Comparison of ENCODE assay signal across 27 cellular contexts in genomic region chr13:59099182-59099950, GRCh38.
A peak's percentile ranks its signal among the peaks of the same experiment; 100 is the strongest.
DNase-seq lines count a peak whose midpoint lies in the region; ATAC-seq, FAIRE-seq and TF ChIP-seq lines count a peak whose summit lies in the region.
"Had no signal": no experiment of that assay in that cellular context is flagged by ENCODE, and none has a peak within 500 bp of the region (broad histone marks: within the 10 kb centered on the region; RNA-seq: fewer than 3 reads in every experiment).

No MANE protein-coding gene starts in this region.

- no peaks in the 10 kb centered on the region for H3K23me2 ChIP-seq in H1 (ENCODE audit: low read depth, low read length)

- H3K27ac ChIP-seq in H1 (ENCODE audit: low read depth, low read length), result no peak overlapping the region
- H3K27ac ChIP-seq: esophagus muscularis mucosa, thoracic aorta had no signal

- H3K4me2 ChIP-seq in H1 (ENCODE audit: insufficient read depth in 1 of 2, low read depth in 2 of 2, low read length in 2 of 2), result no peak overlapping the region

- no peak for TF ChIP-seq CTCF in H1 (IDR thresholded peaks at IDR 0.05; ENCODE audit: control extremely low read depth in 1 of 3, insufficient read depth in 1 of 3, low read depth in 1 of 3, low read length in 3 of 3)
- TF ChIP-seq CTCF in mesothelial cell of epicardium (IDR thresholded peaks at IDR 0.05; ENCODE audit: unreplicated experiment), result no peak

- no peak for ATAC-seq in HG02870 (IDR thresholded peaks at IDR 0.05; ENCODE audit: unreplicated experiment)
- ATAC-seq: activated CD8-positive, alpha-beta T cell treated with anti-CD3 and anti-CD28 coated beads, Interleukin-2, amount 10 ng/mL, durations not matched to agents 7 days and 5 days; GM12878; left colon; Right ventricle myocardium inferior had no signal

- H3K36me3 ChIP-seq in H1 (ENCODE audit: control insufficient read depth in 2 of 4, insufficient read depth in 4 of 4, low read length in 3 of 4), result no peaks in the 10 kb centered on the region
- H3K36me3 ChIP-seq: esophagus muscularis mucosa, thoracic aorta had no signal

- peak overlapping the region; percentile 40 for H3K27ac Mint-ChIP-seq in mesothelial cell of epicardium
- H3K27ac Mint-ChIP-seq: activated CD8-positive, alpha-beta T cell treated with anti-CD3 and anti-CD28 coated beads, Interleukin-2, amount 10 ng/mL, durations not matched to agents 7 days and 5 days had no signal

- H3K14ac ChIP-seq in H1 (ENCODE audit: insufficient read length), result no peak overlapping the region

- no peak overlapping the region for H2BK12ac ChIP-seq in H1 (ENCODE audit: low read depth, low read length)

- no peak overlapping the region for H4K5ac ChIP-seq in H1 (ENCODE audit: insufficient read length, low read depth, low read length)

- peaks cover 0 to 4% (median 0%) of the 10 kb centered on the region in 4 experiments; a peak in 1 of 7 replicates for H3K4me1 ChIP-seq in H1 (replicated peaks in 1 of 4; ENCODE audit: control insufficient read depth in 3 of 4, insufficient read depth in 4 of 4, low read length in 3 of 4)

- POLR2A ChIA-PET in H1 (lab: Charles Lee; ENCODE audit: partially characterized antibody), result no interaction called here

- H2BK20ac ChIP-seq in H1 (ENCODE audit: low read length), result no peak overlapping the region

- no peak overlapping the region for H2BK15ac ChIP-seq in H1 (ENCODE audit: low read length)

- CTCF ChIA-PET in H1 (lab: Charles Lee; ENCODE audit: partially characterized antibody), result interaction anchor here (1.3 kb wide), 1 partner anchor 18 kb away, joined by 3 read pairs; no protein-coding TSS in a partner anchor

- no peaks in the 10 kb centered on the region for H3K27me3 ChIP-seq in H1 (replicated peaks in 1 of 4; ENCODE audit: control insufficient read depth in 3 of 4, extremely low read depth in 1 of 4, insufficient read depth in 3 of 4, low read length in 3 of 4)
- H3K27me3 ChIP-seq: esophagus muscularis mucosa had no signal

- no peaks in the 10 kb centered on the region for H3K36me3 Mint-ChIP-seq in mesothelial cell of epicardium

- no peak for TF ChIP-seq EP300 in H1 (IDR thresholded peaks at IDR 0.05; ENCODE audit: borderline replicate concordance in 1 of 2, low read depth in 2 of 2, low read length in 2 of 2)

- H3K56ac ChIP-seq in H1 (replicated peaks; ENCODE audit: insufficient read length, low read depth, low read length), result no peak overlapping the region

- no peak overlapping the region for H4K8ac ChIP-seq in H1 (ENCODE audit: extremely low read depth, insufficient read depth, low read length)

- H3K23ac ChIP-seq in H1 (ENCODE audit: insufficient read length), result no peak overlapping the region

- DNase-seq in UCSD-AML1 (lab: John Stamatoyannopoulos, UW; ENCODE audit: unreplicated experiment) (peak; percentile 9), H1 (ENCODE audit: low read depth in 1 of 2, low spot score in 2 of 2) (no peak), mesothelial cell of epicardium (ENCODE audit: low spot score in 2 of 2, unreplicated experiment in 2 of 2) (no peak), smooth muscle cell of the brain vasculature (ENCODE audit: low read depth, low spot score) (peak; percentile 50), C1 segment of cervical spinal cord (lab: John Stamatoyannopoulos, UW) (no peak)
- no peak for DNase-seq in activated CD8-positive, alpha-beta memory T cell treated with anti-CD3 and anti-CD28 coated beads for 24 hours
- DNase-seq: activated CD4-positive, CD25-positive, alpha-beta regulatory T cell treated with anti-CD3 and anti-CD28 coated beads, Interleukin-2, amount 50 U/mL, for 72 hours; activated CD8-positive, alpha-beta T cell treated with anti-CD3 and anti-CD28 coated beads, Interleukin-2, amount 10 ng/mL, durations not matched to agents 7 days and 5 days; activated T-cell treated with anti-CD3 and anti-CD28 coated beads, Interleukin-2, amount 50 U/mL, for 1 hour; amniotic stem cell; DMS79; effector memory CD4-positive, alpha-beta T cell; glutamatergic neuron; left colon; midbrain; NCI-H1092; NCI-H187 treated with DMSO at 0.1 percent for 48 hours; NCI-H82; stimulated activated CD4-positive, alpha-beta T cell treated with anti-CD3 and anti-CD28 coated beads, Interleukin-4, amount 100 ng/mL, for 24 hours; stimulated activated naive CD4-positive, alpha-beta T cell treated with Interleukin-2 at 50 U/mL for 16 hours; SW 1271 had no signal

- no peaks in the 10 kb centered on the region for H3K27me3 Mint-ChIP-seq in mesothelial cell of epicardium (ENCODE audit: low read depth)
- H3K27me3 Mint-ChIP-seq: central memory CD8-positive, alpha-beta T cell had no signal

- H3K9ac ChIP-seq in H1 (replicated peaks in 1 of 4; ENCODE audit: extremely low read depth in 1 of 4, low read depth in 3 of 4, low read length in 3 of 4), result no peak overlapping the region

- no peak overlapping the region for H3K4me3 Mint-ChIP-seq in mesothelial cell of epicardium
- H3K4me3 Mint-ChIP-seq: activated CD8-positive, alpha-beta T cell treated with anti-CD3 and anti-CD28 coated beads, Interleukin-2, amount 10 ng/mL, durations not matched to agents 7 days and 5 days; central memory CD8-positive, alpha-beta T cell had no signal

- WGBS in H1 (ENCODE audit: extremely low coverage in 1 of 2, insufficient coverage in 1 of 2, insufficient read length in 1 of 2, insufficient replicate concordance in 2 of 2, low coverage in 1 of 2, low lambda C conversion rate in 2 of 2, missing lambda C conversion rate in 1 of 2), 2 experiments, result 88% methylated on average over 6 of the region's 6 CpGs; no CpG with 5 or more reads in 1 of the 2 experiments

- peaks cover 14% of the 10 kb centered on the region for H3K4me1 Mint-ChIP-seq in mesothelial cell of epicardium
- H3K4me1 Mint-ChIP-seq: central memory CD8-positive, alpha-beta T cell had no signal

- no peaks in the 10 kb centered on the region for H3K9me3 ChIP-seq in H1 (ENCODE audit: insufficient read depth in 2 of 2, low read depth in 1 of 2, low read length in 1 of 2)
- H3K9me3 ChIP-seq: esophagus muscularis mucosa, thoracic aorta had no signal

- H2BK5ac ChIP-seq in H1 (ENCODE audit: low read depth, low read length), result no peak overlapping the region

- no peak overlapping the region for H2AK5ac ChIP-seq in H1 (ENCODE audit: low read depth, low read length)

- H3K4me3 ChIP-seq in H1 (ENCODE audit: extremely low read depth in 1 of 4, insufficient read depth in 2 of 4, low read depth in 3 of 4, low read length in 4 of 4), result no peak overlapping the region
- H3K4me3 ChIP-seq: esophagus muscularis mucosa, GM12878, thoracic aorta had no signal

- no peak for FAIRE-seq in H1 (lab: Jason Lieb, UNC)
- FAIRE-seq: GM12878 had no signal

- H3K18ac ChIP-seq in H1 (ENCODE audit: extremely low read depth, low read length), result no peak overlapping the region

- peak overlapping the region; percentile 67; the same call in 1 of the 2 replicates for H2AFZ ChIP-seq in H1 (ENCODE audit: low read length)

- no peak overlapping the region for H4K91ac ChIP-seq in H1 (replicated peaks; ENCODE audit: insufficient read length, low read length)

- H2BK120ac ChIP-seq in H1 (replicated peaks; ENCODE audit: low read depth, low read length), result no peak overlapping the region

- H3K79me1 ChIP-seq in H1 (ENCODE audit: low read depth, low read length), result no peaks in the 10 kb centered on the region

- H4K20me1 ChIP-seq in H1 (replicated peaks in 1 of 2; ENCODE audit: control insufficient read depth in 1 of 2, insufficient read depth in 2 of 2, low read length in 2 of 2), result no peaks in the 10 kb centered on the region

- H3K4ac ChIP-seq in H1 (replicated peaks; ENCODE audit: insufficient read length, low read depth, low read length), result peak overlapping the region; percentile 92

- H3K9me3 Mint-ChIP-seq in mesothelial cell of epicardium, result no peaks in the 10 kb centered on the region

- no peaks in the 10 kb centered on the region for H3K79me2 ChIP-seq in H1 (ENCODE audit: control insufficient read depth in 1 of 2, insufficient read depth in 2 of 2, low read length in 2 of 2)

- TF ChIP-seq POLR2A in H1 (IDR thresholded peaks at IDR 0.05; ENCODE audit: control extremely low read depth in 1 of 2, low read depth in 2 of 2, low read length in 2 of 2), result no peak

- TF ChIP-seq RAD21 in H1 (IDR thresholded peaks at IDR 0.05 in 1 of 2, conservative IDR thresholded peaks at IDR 0.05 in 1 of 2; ENCODE audit: low read depth in 2 of 2, low read length in 2 of 2), result no peak

TF ChIP-seq in H1, 55 proteins besides CTCF, POLR2A, EP300 and RAD21 (continues in another document):
- TF ChIP-seq ATF2 (IDR thresholded peaks at IDR 0.05; ENCODE audit: low read length) (no peak), BRCA1 (IDR thresholded peaks at IDR 0.05; ENCODE audit: low read depth, low read length) (no peak), CBX8 (IDR thresholded peaks at IDR 0.05; ENCODE audit: borderline replicate concordance, low read depth, low read length) (no peak), SP2 (IDR thresholded peaks at IDR 0.05; ENCODE audit: low read length) (no peak), GABPA (IDR thresholded peaks at IDR 0.05; ENCODE audit: borderline replicate concordance, insufficient read depth, low read length) (no peak), KDM1A (IDR thresholded peaks at IDR 0.05; ENCODE audit: borderline replicate concordance, low read length) (no peak), BACH1 (IDR thresholded peaks at IDR 0.05; ENCODE audit: low read length) (no peak), SIRT6 (IDR thresholded peaks at IDR 0.05; ENCODE audit: low read length) (no peak), ZNF274 (IDR thresholded peaks at IDR 0.05; ENCODE audit: borderline replicate concordance, extremely low read depth, low read length) (no peak), EZH2 (IDR thresholded peaks at IDR 0.05; ENCODE audit: low read depth, low read length, severe bottlenecking) (no peak), POU5F1 (IDR thresholded peaks at IDR 0.05; ENCODE audit: low read depth, low read length) (no peak)
- TF ChIP-seq, protein P1, sequence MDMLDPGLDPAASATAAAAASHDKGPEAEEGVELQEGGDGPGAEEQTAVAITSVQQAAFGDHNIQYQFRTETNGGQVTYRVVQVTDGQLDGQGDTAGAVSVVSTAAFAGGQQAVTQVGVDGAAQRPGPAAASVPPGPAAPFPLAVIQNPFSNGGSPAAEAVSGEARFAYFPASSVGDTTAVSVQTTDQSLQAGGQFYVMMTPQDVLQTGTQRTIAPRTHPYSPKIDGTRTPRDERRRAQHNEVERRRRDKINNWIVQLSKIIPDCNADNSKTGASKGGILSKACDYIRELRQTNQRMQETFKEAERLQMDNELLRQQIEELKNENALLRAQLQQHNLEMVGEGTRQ (IDR thresholded peaks at IDR 0.05; ENCODE audit: low read length), result no peak

Comparison
In these comparisons a context has a peak if more than half of its experiments do, and no peak if none do; other contexts are left out.
1. DNase-seq: peak in UCSD-AML1 (single experiment) and smooth muscle cell of the brain vasculature (single experiment); none in H1 (0 of 2), mesothelial cell of epicardium (0 of 2), C1 segment of cervical spinal cord (0 of 14) and activated CD8-positive, alpha-beta memory T cell treated with anti-CD3 and anti-CD28 coated beads for 24 hours (single experiment).